19 cellular contexts compared by ENCODE assay signal in genomic region chr3:49519266-49519665, GRCh38. TPM values are rescaled to one million over a fixed set of nuclear protein-coding genes. Genes with fewer than 3 reads are reported as not detected.
DNase-seq lines count a peak whose midpoint lies in the region; ATAC-seq and TF ChIP-seq lines count a peak whose summit lies in the region.
"Had no signal": no experiment of that assay in that cellular context is flagged by ENCODE, and none has a peak within 500 bp of the region (broad histone marks: within the 10 kb centered on the region; RNA-seq: fewer than 3 reads in every experiment).

No MANE protein-coding gene starts in this region.

- peaks cover 11% of the 10 kb centered on the region for H3K36me3 ChIP-seq in iPS-15b (ENCODE audit: control insufficient read depth, insufficient read depth, low read length)
- no peaks in the 10 kb centered on the region for H3K36me3 ChIP-seq in prostate gland

- H3K27ac ChIP-seq in prostate gland: no peak overlapping the region
- H3K27ac ChIP-seq: KMS-11 had no signal

- peaks cover 60% of the 10 kb centered on the region for H3K36me3 Mint-ChIP-seq in Calu3 (ENCODE audit: insufficient read depth, unreplicated experiment)

- H3K4me1 Mint-ChIP-seq in Calu3 (ENCODE audit: low read depth, unreplicated experiment): peaks cover 45% of the 10 kb centered on the region

- WGBS in prostate gland: 54% methylated on average over 6 of the region's 6 CpGs

- H3K27me3 Mint-ChIP-seq in Calu3 (ENCODE audit: unreplicated experiment): no peaks in the 10 kb centered on the region
- H3K27me3 Mint-ChIP-seq: naive thymus-derived CD4-positive, alpha-beta T cell had no signal

- CTCF ChIA-PET in Calu3 (lab: Charles Lee): interaction anchor here (0.9 to 1.0 kb wide), 2 partner anchors 9 to 63 kb away, joined by 3 to 4 read pairs; no protein-coding TSS in a partner anchor

- no TSS peak for BruUV-seq in Calu3 (replicated peaks; lab: Mats Ljungman, UMichigan)

- peak overlapping the region; percentile 64 for H3K27ac Mint-ChIP-seq in Calu3 (ENCODE audit: unreplicated experiment)

- no peak for TF ChIP-seq POLR2A in prostate gland (IDR thresholded peaks at IDR 0.05)

- no peak for TF ChIP-seq CTCF in Calu3 (IDR thresholded peaks at IDR 0.05; ENCODE audit: unreplicated experiment)
- no peak for TF ChIP-seq CTCF in prostate gland (IDR thresholded peaks at IDR 0.05)

- H3K9ac ChIP-seq in iPS-15b (ENCODE audit: low read depth, low read length): peak overlapping the region; percentile 29
- H3K9ac ChIP-seq: KMS-11 had no signal

- H3K4me3 ChIP-seq in iPS-15b (ENCODE audit: low read depth, low read length) (no peak overlapping the region), prostate gland (no peak overlapping the region)
- H3K4me3 ChIP-seq: gastroesophageal sphincter, HAP-1 had no signal

- no peaks in the 10 kb centered on the region for H3K27me3 ChIP-seq in iPS-15b (ENCODE audit: control insufficient read depth, insufficient read depth, low read length)
- no peaks in the 10 kb centered on the region for H3K27me3 ChIP-seq in prostate gland (replicated peaks; ENCODE audit: insufficient read depth)
- H3K27me3 ChIP-seq: gastroesophageal sphincter had no signal

- H3K4me1 ChIP-seq in iPS-15b (ENCODE audit: control insufficient read depth, insufficient read depth, low read length): no peaks in the 10 kb centered on the region
- no peaks in the 10 kb centered on the region for H3K4me1 ChIP-seq in prostate gland (replicated peaks)
- H3K4me1 ChIP-seq: HAP-1 had no signal

- ATAC-seq in HG02970 (IDR thresholded peaks at IDR 0.05; ENCODE audit: low FRiP score, unreplicated experiment): no peak
- ATAC-seq in GM18907 (IDR thresholded peaks at IDR 0.05; ENCODE audit: unreplicated experiment): no peak
- ATAC-seq in esophagus mucosa: no peak
- ATAC-seq: gastroesophageal sphincter had no signal

- H3K9me3 ChIP-seq in iPS-15b (ENCODE audit: control insufficient read depth, insufficient read depth, low read length): no peaks in the 10 kb centered on the region
- no peaks in the 10 kb centered on the region for H3K9me3 ChIP-seq in prostate gland
- H3K9me3 ChIP-seq: gastroesophageal sphincter, HAP-1 had no signal

- intact Hi-C loops in Calu3 (cut with micrococcal nuclease; ENCODE audit: unreplicated experiment): no loop called here
- intact Hi-C loops in prostate gland (cut with DNase I): no loop called here

- peak; percentile 58 for DNase-seq in Calu3
- DNase-seq in amygdala (lab: John Stamatoyannopoulos, UW): peak in 54 of 56 donors; percentile 13 to 87 (median 60)
- DNase-seq in pons (ENCODE audit: low spot score): peak; percentile 95
- DNase-seq in prostate gland (ENCODE audit: low spot score): no peak
- DNase-seq: activated CD4-positive, alpha-beta T cell treated with anti-CD3 and anti-CD28 coated beads, Interleukin-2, amount 50 U/mL, for 1 hour; activated effector memory CD4-positive, alpha-beta T cell treated with Interleukin-2 at 50 U/mL for 16 hours; effector CD8-positive, alpha-beta T cell; islet precursor cell; naive thymus-derived CD4-positive, alpha-beta T cell; NCI-H187 treated with DMSO at 0.1 percent for 48 hours; NCI-H774; T-helper 9 cell had no signal

- H3K9me3 Mint-ChIP-seq in Calu3 (ENCODE audit: low read depth, unreplicated experiment): no peaks in the 10 kb centered on the region
- H3K9me3 Mint-ChIP-seq: naive thymus-derived CD4-positive, alpha-beta T cell had no signal

- peak overlapping the region; percentile 30 for H3K4me3 Mint-ChIP-seq in Calu3 (ENCODE audit: low read depth, unreplicated experiment)

RNA-seq across cellular contexts. Expression of gene BSN, which starts 35.0 kb away (rescaled TPM):
- total RNA-seq in Calu3 (2022) (0.71 and 0.92 TPM in 2 replicates), esophagus mucosa (0.08 TPM), prostate gland (10 to 100 TPM in 1 of 2 donors, under 1 TPM in 1; 0.82 to 11.6 TPM)

RNA-seq across cellular contexts. Expression of gene DAG1, which starts 49.2 kb away (rescaled TPM):
- 164 and 226 TPM in 2 replicates for total RNA-seq in Calu3 (2022)
- total RNA-seq in esophagus mucosa: 48.3 TPM
- 100 to 1,000 TPM in 1 of 2 donors, 10 to 100 TPM in 1; 86.7 to 213 TPM for total RNA-seq in prostate gland
